1 cellular context compared by ENCODE assay signal in genomic region chr11:64849600-64850356, GRCh38.
TF ChIP-seq lines count a peak whose summit lies in the region.

No MANE protein-coding gene starts in this region.

TF ChIP-seq in IMR-90, 13 proteins besides CTCF, POLR2A, EP300 and RAD21 (continued from another document):
- no peak for TF ChIP-seq CEBPB (IDR thresholded peaks at IDR 0.05; ENCODE audit: low read depth, low read length)
- no peak for TF ChIP-seq FOS (IDR thresholded peaks at IDR 0.05; ENCODE audit: low read depth, low read length)
- no peak for TF ChIP-seq MXI1 (IDR thresholded peaks at IDR 0.05; ENCODE audit: borderline replicate concordance, low read depth, low read length)
- no peak for TF ChIP-seq RFX5 (IDR thresholded peaks at IDR 0.05; ENCODE audit: low read depth, low read length)
- TF ChIP-seq NFE2L2 (IDR thresholded peaks at IDR 0.05; ENCODE audit: low read depth, low read length): no peak
- TF ChIP-seq RCOR1 (IDR thresholded peaks at IDR 0.05; ENCODE audit: insufficient replicate concordance, low read length): no peak
- TF ChIP-seq ELK1 (IDR thresholded peaks at IDR 0.05; ENCODE audit: borderline replicate concordance, low read depth, low read length): no peak
- no peak for TF ChIP-seq MAFK (IDR thresholded peaks at IDR 0.05; ENCODE audit: low read depth, low read length)
- no peak for TF ChIP-seq USF2 (IDR thresholded peaks at IDR 0.05; ENCODE audit: low read depth, low read length)
- TF ChIP-seq MAZ (IDR thresholded peaks at IDR 0.05; ENCODE audit: borderline replicate concordance, low read depth, low read length): no peak
- no peak for TF ChIP-seq SMC3 (IDR thresholded peaks at IDR 0.05; ENCODE audit: low read depth, low read length)
